8 cellular contexts compared by ENCODE assay signal in the genomic region with DNA sequence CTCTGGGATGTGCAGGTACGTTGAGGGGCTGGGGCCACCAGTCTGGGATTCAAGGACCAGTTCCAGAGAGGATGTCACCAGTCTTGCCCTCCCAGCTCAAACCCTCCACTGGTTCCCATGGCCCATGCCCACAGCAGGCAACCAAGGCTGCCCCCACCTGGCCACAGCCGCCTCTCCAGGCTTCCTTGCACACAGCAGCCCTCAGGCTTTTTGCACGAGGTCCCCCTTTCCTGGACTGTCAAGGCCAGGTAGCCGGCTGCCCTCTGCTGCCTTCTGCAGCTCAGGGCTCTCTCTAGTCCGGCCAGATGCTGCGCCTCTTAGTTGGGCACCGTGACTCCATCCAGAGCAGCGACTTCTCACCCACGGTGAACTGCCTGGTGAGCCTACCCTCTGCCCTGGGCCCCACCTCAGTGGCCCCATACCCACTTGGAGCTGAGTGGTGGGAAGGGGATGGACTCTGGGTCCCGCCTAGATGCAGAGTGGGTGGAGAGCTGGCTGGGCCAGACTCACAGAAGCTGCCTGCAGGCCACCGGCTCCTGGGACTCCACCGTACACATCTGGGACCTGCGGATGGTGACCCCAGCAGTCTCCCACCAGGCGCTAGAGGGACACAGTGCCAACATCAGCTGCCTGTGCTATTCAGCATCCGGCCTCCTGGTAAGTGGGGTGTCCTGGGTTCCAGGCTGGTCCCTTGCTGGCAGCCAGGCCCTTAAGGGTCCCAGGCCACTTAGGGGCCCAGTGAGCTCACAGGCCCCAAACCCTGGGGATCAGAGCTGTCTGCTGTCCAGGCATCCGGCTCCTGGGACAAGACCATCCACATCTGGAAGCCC. TPM values are rescaled to one million over a fixed set of nuclear protein-coding genes. Genes with fewer than 3 reads are reported as not detected.
A peak's percentile ranks its signal among the peaks of the same experiment; 100 is the strongest.
DNase-seq lines count a peak whose midpoint lies in the region; ATAC-seq, FAIRE-seq and TF ChIP-seq lines count a peak whose summit lies in the region.

No MANE protein-coding gene starts in this region.

- H3K36me3 Mint-ChIP-seq in CD8-positive, alpha-beta T cell = peaks cover 46% of the 10 kb centered on the region

- DNase-seq in DMS 273 (lab: John Stamatoyannopoulos, UW; ENCODE audit: unreplicated experiment) (peak; percentile 87), H54 (ENCODE audit: insufficient read length, low spot score) (peak; percentile 78), islet precursor cell (peak; percentile 89), COLO829 (ENCODE audit: low spot score) (no peak), frontal cortex (ENCODE audit: low spot score in 2 of 2) (no peak), mesenteric fat pad (ENCODE audit: low spot score) (no peak)
- no peak for DNase-seq in CD8-positive, alpha-beta T cell

- FAIRE-seq in H54 (lab: Jason Lieb, UNC) = no peak
- FAIRE-seq in frontal cortex (lab: Jason Lieb, UNC) = no peak

- TF ChIP-seq POLR2A in H54 (IDR thresholded peaks at IDR 0.05; ENCODE audit: low read depth, low read length) = 0 out of 2 replicates have a peak, but pooled peaks have one; percentile 6

- H3K27ac ChIP-seq in CD8-positive, alpha-beta T cell (ENCODE audit: low read depth, low read length) = no peak overlapping the region

- H3K27me3 ChIP-seq in CD8-positive, alpha-beta T cell (ENCODE audit: insufficient read depth, low read length) = no peaks in the 10 kb centered on the region

- H3K9me3 Mint-ChIP-seq in CD8-positive, alpha-beta T cell = no peaks in the 10 kb centered on the region

- peak; percentile 62 for ATAC-seq in SK-N-SH treated with all-trans-retinoic acid at 6 μM for 48 hours
- no peak for ATAC-seq in CD8-positive, alpha-beta T cell

- TF ChIP-seq CTCF in CD8-positive, alpha-beta T cell (IDR thresholded peaks at IDR 0.05) = no peak

- no peak overlapping the region for H3K4me3 ChIP-seq in CD8-positive, alpha-beta T cell (ENCODE audit: low read depth, low read length)

- H3K27me3 Mint-ChIP-seq in CD8-positive, alpha-beta T cell (ENCODE audit: low read depth) = no peaks in the 10 kb centered on the region

- H3K4me1 Mint-ChIP-seq in CD8-positive, alpha-beta T cell (ENCODE audit: low read depth) = peaks cover 30% of the 10 kb centered on the region

- H3K4me1 ChIP-seq in CD8-positive, alpha-beta T cell (ENCODE audit: insufficient read depth, low read length) = peaks cover 27% of the 10 kb centered on the region

- no peak overlapping the region for H3K4me3 Mint-ChIP-seq in CD8-positive, alpha-beta T cell

- no peaks in the 10 kb centered on the region for H3K9me3 ChIP-seq in CD8-positive, alpha-beta T cell (ENCODE audit: low read length)

- peaks cover 41% of the 10 kb centered on the region for H3K36me3 ChIP-seq in CD8-positive, alpha-beta T cell (ENCODE audit: insufficient read depth, low read length)

- intact Hi-C loops in CD8-positive, alpha-beta T cell (cut with DNase I, micrococcal nuclease) = no loop called here

- CTCF ChIA-PET in CD8-positive, alpha-beta T cell (lab: Charles Lee) = interaction anchor here (0.7 to 12.2 kb wide), 6 partner anchors 9 to 239 kb away, joined by 3 to 245 read pairs (median 4); partner anchors contain the start of genes NR6A1 and OLFML2A

- POLR2A ChIA-PET in CD8-positive, alpha-beta T cell (lab: Charles Lee) = no interaction called here

- H3K27ac Mint-ChIP-seq in CD8-positive, alpha-beta T cell = no peak overlapping the region

TF ChIP-seq in SK-N-SH treated with all-trans-retinoic acid at 6 μM for 48 hours, 23 proteins besides CTCF, POLR2A, EP300 and RAD21:
- TF ChIP-seq, protein P1, sequence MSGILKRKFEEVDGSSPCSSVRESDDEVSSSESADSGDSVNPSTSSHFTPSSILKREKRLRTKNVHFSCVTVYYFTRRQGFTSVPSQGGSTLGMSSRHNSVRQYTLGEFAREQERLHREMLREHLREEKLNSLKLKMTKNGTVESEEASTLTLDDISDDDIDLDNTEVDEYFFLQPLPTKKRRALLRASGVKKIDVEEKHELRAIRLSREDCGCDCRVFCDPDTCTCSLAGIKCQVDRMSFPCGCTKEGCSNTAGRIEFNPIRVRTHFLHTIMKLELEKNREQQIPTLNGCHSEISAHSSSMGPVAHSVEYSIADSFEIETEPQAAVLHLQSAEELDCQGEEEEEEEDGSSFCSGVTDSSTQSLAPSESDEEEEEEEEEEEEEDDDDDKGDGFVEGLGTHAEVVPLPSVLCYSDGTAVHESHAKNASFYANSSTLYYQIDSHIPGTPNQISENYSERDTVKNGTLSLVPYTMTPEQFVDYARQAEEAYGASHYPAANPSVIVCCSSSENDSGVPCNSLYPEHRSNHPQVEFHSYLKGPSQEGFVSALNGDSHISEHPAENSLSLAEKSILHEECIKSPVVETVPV (CRISPR knock-in tag; IDR thresholded peaks at IDR 0.05) = no peak
- TF ChIP-seq ZNF8 (CRISPR knock-in tag; IDR thresholded peaks at IDR 0.05) (no peak), CSDC2 (CRISPR knock-in tag; IDR thresholded peaks at IDR 0.05) (no peak), GLIS3 (CRISPR knock-in tag; IDR thresholded peaks at IDR 0.05) (no peak), SNAI2 (CRISPR knock-in tag; IDR thresholded peaks at IDR 0.05) (no peak), ESRRG (CRISPR knock-in tag; IDR thresholded peaks at IDR 0.05) (no peak), TOX (CRISPR knock-in tag; IDR thresholded peaks at IDR 0.05; ENCODE audit: borderline replicate concordance) (no peak), ZNF70 (CRISPR knock-in tag; IDR thresholded peaks at IDR 0.05) (no peak), ZFP3 (CRISPR knock-in tag; IDR thresholded peaks at IDR 0.05) (no peak), PPARA (CRISPR knock-in tag; IDR thresholded peaks at IDR 0.05; ENCODE audit: borderline replicate concordance) (no peak)
- TF ChIP-seq, protein P2, sequence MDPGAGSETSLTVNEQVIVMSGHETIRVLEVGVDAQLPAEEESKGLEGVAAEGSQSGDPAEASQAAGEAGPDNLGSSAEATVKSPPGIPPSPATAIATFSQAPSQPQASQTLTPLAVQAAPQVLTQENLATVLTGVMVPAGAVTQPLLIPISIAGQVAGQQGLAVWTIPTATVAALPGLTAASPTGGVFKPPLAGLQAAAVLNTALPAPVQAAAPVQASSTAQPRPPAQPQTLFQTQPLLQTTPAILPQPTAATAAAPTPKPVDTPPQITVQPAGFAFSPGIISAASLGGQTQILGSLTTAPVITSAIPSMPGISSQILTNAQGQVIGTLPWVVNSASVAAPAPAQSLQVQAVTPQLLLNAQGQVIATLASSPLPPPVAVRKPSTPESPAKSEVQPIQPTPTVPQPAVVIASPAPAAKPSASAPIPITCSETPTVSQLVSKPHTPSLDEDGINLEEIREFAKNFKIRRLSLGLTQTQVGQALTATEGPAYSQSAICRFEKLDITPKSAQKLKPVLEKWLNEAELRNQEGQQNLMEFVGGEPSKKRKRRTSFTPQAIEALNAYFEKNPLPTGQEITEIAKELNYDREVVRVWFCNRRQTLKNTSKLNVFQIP (CRISPR knock-in tag; IDR thresholded peaks at IDR 0.05; ENCODE audit: borderline replicate concordance, low read depth) = no peak

RNA-seq across cellular contexts. Expression of gene WDR38, which starts 2.9 kb away (rescaled TPM):
- total RNA-seq in frontal cortex = not detected
- not detected for total RNA-seq in mesenteric fat pad
- not detected for total RNA-seq in CD8-positive, alpha-beta T cell

RNA-seq across cellular contexts. Expression of gene RPL35, which starts 5.6 kb away (rescaled TPM):
- 884 TPM for total RNA-seq in frontal cortex
- 1,064 TPM for total RNA-seq in mesenteric fat pad
- total RNA-seq in CD8-positive, alpha-beta T cell = 1,000 to 10,000 TPM; 1,798 to 1,805 TPM

RNA-seq across cellular contexts. Expression of gene ARPC5L, which starts 5.8 kb away (rescaled TPM):
- 10.6 TPM for total RNA-seq in frontal cortex
- 39.9 TPM for total RNA-seq in mesenteric fat pad
- 10 to 100 TPM; 43.2 to 45.5 TPM for total RNA-seq in CD8-positive, alpha-beta T cell

Comparison
In these comparisons a context has a peak if more than half of its experiments do, and no peak if none do; other contexts are left out.
1. DNase-seq: peak in DMS 273 (single experiment), H54 (single experiment) and islet precursor cell (single experiment); none in COLO829 (single experiment), frontal cortex (0 of 2), mesenteric fat pad (single experiment) and CD8-positive, alpha-beta T cell (0 of 7).